Comparison of ENCODE assay signal across 9 cellular contexts in the genomic region with DNA sequence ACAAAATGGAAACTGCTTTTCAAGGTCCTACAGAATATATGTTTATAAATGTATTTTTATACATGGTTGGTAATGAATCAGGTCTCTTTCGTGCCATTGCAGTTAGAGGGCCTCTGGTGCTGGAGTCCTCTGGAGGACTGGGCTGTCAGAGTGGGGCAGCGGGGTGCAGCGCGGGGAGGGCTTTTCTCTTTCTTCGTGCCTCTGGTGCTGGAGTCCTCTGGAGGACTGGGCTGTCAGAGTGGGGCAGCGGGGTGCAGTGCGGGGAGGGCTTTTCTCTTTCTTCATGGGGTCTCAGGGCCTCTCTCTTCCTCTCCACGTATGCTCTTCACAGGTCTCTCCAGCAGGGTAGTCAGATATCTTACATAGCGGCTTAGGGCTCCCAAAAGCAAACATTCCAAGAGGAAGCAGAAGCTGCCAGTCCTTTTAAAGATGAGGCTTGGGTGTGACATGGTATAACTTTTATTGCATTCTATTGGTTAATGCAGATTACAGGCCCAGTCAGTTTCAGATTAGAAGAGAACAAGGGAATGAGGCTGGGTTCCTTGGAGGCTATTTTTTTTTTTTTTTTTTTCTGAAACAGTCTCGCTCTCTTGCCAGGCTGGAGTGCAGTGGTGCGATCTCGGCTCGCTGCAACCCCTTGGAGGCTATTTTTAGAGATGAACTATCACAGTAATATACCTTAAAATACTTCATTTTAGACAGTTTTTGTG. TPM values are rescaled to one million over a fixed set of nuclear protein-coding genes. Genes with fewer than 3 reads are reported as not detected.
DNase-seq lines count a peak whose midpoint lies in the region; ATAC-seq and TF ChIP-seq lines count a peak whose summit lies in the region.
"Had no signal": no experiment of that assay in that cellular context is flagged by ENCODE, and none has a peak within 500 bp of the region (broad histone marks: within the 10 kb centered on the region; RNA-seq: fewer than 3 reads in every experiment).

No MANE protein-coding gene starts in this region.

- H3K9ac ChIP-seq in H9 (ENCODE audit: extremely low read depth, insufficient read length, low read length) = no peak overlapping the region

- POLR2A ChIA-PET in RWPE1 (lab: Yijun Ruan, JAX; ENCODE audit: low non-redundant PET) = no interaction called here

- CTCF ChIA-PET in RWPE1 (lab: Yijun Ruan, JAX) = no interaction called here

- no peak overlapping the region for H4K8ac ChIP-seq in H9 (replicated peaks; ENCODE audit: insufficient read length, low read depth, low read length)

- no peaks in the 10 kb centered on the region; a peak in 1 of 7 replicates for H3K36me3 Mint-ChIP-seq in H9 (ENCODE audit: insufficient read depth in 1 of 3, low read depth in 3 of 3)
- H3K36me3 Mint-ChIP-seq in stimulated activated naive B cell treated with anti-CD40 and anti-IgM and Interleukin-4, amounts not matched to agents 10 μg/mL and 1 μg/mL and 100 μg/mL, for 72 hours = peaks cover 7 to 21% of the 10 kb centered on the region in 2 donors

- no peaks in the 10 kb centered on the region for H3K36me3 ChIP-seq in cardiac muscle cell

- ATAC-seq in stimulated activated naive B cell treated with anti-CD40 and anti-IgM and Interleukin-4, amounts not matched to agents 10 μg/mL and 1 μg/mL and 100 μg/mL, for 72 hours (replicated peaks) = peak; percentile 14 to 24
- ATAC-seq in GM19452 (IDR thresholded peaks at IDR 0.05; ENCODE audit: unreplicated experiment) = no peak

- H3K9me3 ChIP-seq in H9 (ENCODE audit: control insufficient read depth, low read depth, low read length) (no peaks in the 10 kb centered on the region), cardiac muscle cell (ENCODE audit: low read depth) (no peaks in the 10 kb centered on the region)

- H4K20me1 ChIP-seq in H9 (ENCODE audit: control insufficient read depth, insufficient read depth, insufficient read length) = no peaks in the 10 kb centered on the region

- H3K4me3 Mint-ChIP-seq in H9 = no peak overlapping the region; a peak in 1 of 5 replicates
- H3K4me3 Mint-ChIP-seq in stimulated activated naive B cell treated with anti-CD40 and anti-IgM and Interleukin-4, amounts not matched to agents 10 μg/mL and 1 μg/mL and 100 μg/mL, for 72 hours = peak overlapping the region; percentile 31 to 47
- H3K4me3 Mint-ChIP-seq: activated naive CD4-positive, alpha-beta T cell treated with anti-CD3 and anti-CD28 coated beads for 36 hours had no signal

- H2BK20ac ChIP-seq in H9 (ENCODE audit: low read depth, low read length, poor library complexity, severe bottlenecking) = no peak overlapping the region

- no peak overlapping the region for H2BK120ac ChIP-seq in H9 (ENCODE audit: low read depth, low read length, poor library complexity, severe bottlenecking)

- H3K4me2 ChIP-seq in H9 (ENCODE audit: insufficient read depth, insufficient read length, low read length) = no peak overlapping the region

- H3K4me1 Mint-ChIP-seq in H9 = peaks cover 14% of the 10 kb centered on the region in 2 experiments
- H3K4me1 Mint-ChIP-seq in stimulated activated naive B cell treated with anti-CD40 and anti-IgM and Interleukin-4, amounts not matched to agents 10 μg/mL and 1 μg/mL and 100 μg/mL, for 72 hours = peaks cover 31 to 44% of the 10 kb centered on the region in 2 donors

- no peak overlapping the region for H3K4ac ChIP-seq in H9 (ENCODE audit: low read depth, low read length)

- H4K91ac ChIP-seq in H9 (ENCODE audit: insufficient read length, low read depth, low read length) = no peak overlapping the region

- H2AFZ ChIP-seq in H9 (ENCODE audit: low read length) = no peak overlapping the region

- H2BK12ac ChIP-seq in H9 (ENCODE audit: insufficient read length, low read depth, low read length) = no peak overlapping the region

- peaks cover 2% of the 10 kb centered on the region; the same call in 1 of the 2 replicates for H3K4me1 ChIP-seq in H9 (ENCODE audit: insufficient read depth, low read length)
- H3K4me1 ChIP-seq in cardiac muscle cell (ENCODE audit: low read depth) = peaks cover 24% of the 10 kb centered on the region

- no CpG with 5 or more reads among the region's 13 CpGs for WGBS in H9 (ENCODE audit: extremely low coverage, insufficient read length, low lambda C conversion rate)

- no peak overlapping the region for H2BK5ac ChIP-seq in H9 (ENCODE audit: insufficient read length, low read length)

- peak; percentile 33 for DNase-seq in H9
- DNase-seq in RWPE1 (ENCODE audit: low spot score) = no peak
- peak; percentile 14 to 75 for DNase-seq in cardiac muscle cell (ENCODE audit: low read depth in 1 of 2, low spot score in 1 of 2)
- no peak for DNase-seq in stimulated activated naive B cell treated with anti-CD40 and anti-IgM and Interleukin-4, amounts not matched to agents 10 μg/mL and 1 μg/mL and 100 μg/mL, for 72 hours
- DNase-seq in UCSD-AML1 (lab: John Stamatoyannopoulos, UW; ENCODE audit: unreplicated experiment) = no peak
- DNase-seq in cerebellar nuclear complex (lab: John Stamatoyannopoulos, UW) = no peak
- DNase-seq: activated naive CD4-positive, alpha-beta T cell treated with anti-CD3 and anti-CD28 coated beads for 36 hours; NCI-H1436 had no signal

- peak overlapping the region in 1 of 3 experiments; percentile 22; a peak in 1 of 7 replicates for H3K27ac Mint-ChIP-seq in H9
- H3K27ac Mint-ChIP-seq in stimulated activated naive B cell treated with anti-CD40 and anti-IgM and Interleukin-4, amounts not matched to agents 10 μg/mL and 1 μg/mL and 100 μg/mL, for 72 hours = no peak overlapping the region
- H3K27ac Mint-ChIP-seq: activated naive CD4-positive, alpha-beta T cell treated with anti-CD3 and anti-CD28 coated beads for 36 hours had no signal

- H4K5ac ChIP-seq in H9 (ENCODE audit: insufficient read length, low read depth, low read length) = no peak overlapping the region

- no peak overlapping the region for H2BK15ac ChIP-seq in H9 (ENCODE audit: low read depth, low read length)

- H3K23ac ChIP-seq in H9 (ENCODE audit: insufficient read length, low read depth, low read length) = no peak overlapping the region

- H3K27me3 ChIP-seq in H9 (ENCODE audit: insufficient read depth, low read length) = no peaks in the 10 kb centered on the region
- H3K27me3 ChIP-seq in cardiac muscle cell = no peaks in the 10 kb centered on the region

- no peak overlapping the region for H3K56ac ChIP-seq in H9 (ENCODE audit: insufficient read length, low read depth, low read length)

- H3K23me2 ChIP-seq in H9 (ENCODE audit: insufficient read length, low read depth, low read length, poor library complexity, severe bottlenecking) = peaks cover 2% of the 10 kb centered on the region

- H3K27me3 Mint-ChIP-seq in H9 (ENCODE audit: low read depth) = no peaks in the 10 kb centered on the region
- H3K27me3 Mint-ChIP-seq in stimulated activated naive B cell treated with anti-CD40 and anti-IgM and Interleukin-4, amounts not matched to agents 10 μg/mL and 1 μg/mL and 100 μg/mL, for 72 hours = no peaks in the 10 kb centered on the region

- no peak overlapping the region for H3K18ac ChIP-seq in H9 (ENCODE audit: insufficient read length, low read depth, low read length)

- no peak overlapping the region for H3K4me3 ChIP-seq in cardiac muscle cell

- no peak overlapping the region for H3T11ph ChIP-seq in H9 (ENCODE audit: low read length)

- no peaks in the 10 kb centered on the region for H3K79me2 ChIP-seq in H9 (ENCODE audit: insufficient read depth, low read length)

- TF ChIP-seq CTCF in H9 (conservative IDR thresholded peaks at IDR 0.05) (no peak; the same call in 2 of the 3 replicates), RWPE1 (conservative IDR thresholded peaks at IDR 0.05; ENCODE audit: low read depth) (no peak), cardiac muscle cell (IDR thresholded peaks at IDR 0.05; ENCODE audit: low read depth, low read length) (no peak)

- no peaks in the 10 kb centered on the region for H3K79me1 ChIP-seq in H9 (ENCODE audit: insufficient read depth, low read depth, low read length, poor library complexity, severe bottlenecking)

- no peak overlapping the region for H2AK5ac ChIP-seq in H9 (ENCODE audit: insufficient read length, low read length)

- no peaks in the 10 kb centered on the region; a peak in 1 of 5 replicates for H3K9me3 Mint-ChIP-seq in H9
- H3K9me3 Mint-ChIP-seq in stimulated activated naive B cell treated with anti-CD40 and anti-IgM and Interleukin-4, amounts not matched to agents 10 μg/mL and 1 μg/mL and 100 μg/mL, for 72 hours = no peaks in the 10 kb centered on the region
- H3K9me3 Mint-ChIP-seq: activated naive CD4-positive, alpha-beta T cell treated with anti-CD3 and anti-CD28 coated beads for 36 hours had no signal

- H3K14ac ChIP-seq in H9 (ENCODE audit: insufficient read depth, low read length) = no peak overlapping the region

- H3K27ac ChIP-seq in H9 (ENCODE audit: insufficient read length, low read depth, low read length) = no peak overlapping the region
- peak overlapping the region; percentile 80 for H3K27ac ChIP-seq in RWPE1
- H3K27ac ChIP-seq in cardiac muscle cell = peak overlapping the region; percentile 76

RNA-seq across cellular contexts. Expression of gene SDCCAG8, which starts 13.1 kb away (rescaled TPM):
- total RNA-seq in H9 (2021) (10.0 and 11.4 TPM in 2 replicates), cardiac muscle cell (23.3 and 23.8 TPM in 2 replicates)
- 38.5 and 58.6 TPM in 2 replicates for polyA plus RNA-seq in cardiac muscle cell

RNA-seq across cellular contexts. Expression of gene CEP170, which starts 13.8 kb away (rescaled TPM):
- total RNA-seq in H9 (2021) (97.7 and 99.2 TPM in 2 replicates), cardiac muscle cell (36.7 and 76.9 TPM in 2 replicates)
- 45.9 and 50.2 TPM in 2 replicates for polyA plus RNA-seq in cardiac muscle cell

Comparison
In these comparisons a context has a peak if more than half of its experiments do, and no peak if none do; other contexts are left out.
1. DNase-seq: peak in H9 (single experiment) and cardiac muscle cell (2 of 2); none in RWPE1 (single experiment), stimulated activated naive B cell treated with anti-CD40 and anti-IgM and Interleukin-4, amounts not matched to agents 10 μg/mL and 1 μg/mL and 100 μg/mL, for 72 hours (single experiment), UCSD-AML1 (single experiment) and cerebellar nuclear complex (0 of 2).
2. H3K4me3 Mint-ChIP-seq: peak in stimulated activated naive B cell treated with anti-CD40 and anti-IgM and Interleukin-4, amounts not matched to agents 10 μg/mL and 1 μg/mL and 100 μg/mL, for 72 hours (2 of 2); none in H9 (0 of 2).